In the genomic region with DNA sequence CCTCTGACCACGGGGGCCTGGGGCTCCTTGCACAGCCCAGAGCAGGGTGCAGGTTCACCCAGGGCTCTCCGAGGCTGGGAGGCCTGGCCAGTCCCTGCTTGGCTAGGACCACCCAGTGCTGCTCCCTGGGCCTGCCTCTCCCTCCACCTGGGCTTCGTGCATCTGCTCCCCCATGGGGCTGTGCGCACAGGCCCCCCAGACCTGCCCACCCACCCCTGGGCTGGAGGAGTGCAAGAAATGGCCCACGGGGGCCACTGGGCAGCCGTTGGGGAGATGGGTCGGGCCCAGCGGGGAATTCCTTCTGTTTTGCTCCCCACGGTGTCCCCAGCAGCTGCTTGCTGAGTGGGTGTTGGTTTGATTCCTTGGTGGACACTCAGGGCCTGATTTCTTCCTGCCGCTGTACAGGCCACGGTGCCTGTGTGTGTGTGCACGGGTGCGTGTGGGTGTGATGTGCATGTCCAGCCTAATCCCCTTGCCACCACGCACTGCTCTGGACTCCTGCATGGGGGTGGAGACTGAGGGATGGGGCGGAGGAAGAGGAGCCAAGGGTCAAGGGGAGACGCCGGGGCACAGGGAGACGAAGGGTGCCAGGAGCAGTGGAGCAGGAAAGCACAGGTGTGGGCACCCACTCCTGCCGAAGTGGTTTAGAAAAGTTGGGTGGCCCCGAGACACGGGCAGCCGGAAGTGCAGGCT, we compare ENCODE assay signal across 20 cellular contexts. TPM values are rescaled to one million over a fixed set of nuclear protein-coding genes. Genes with fewer than 3 reads are reported as not detected.
A peak's percentile ranks its signal among the peaks of the same experiment; 100 is the strongest.
DNase-seq lines count a peak whose midpoint lies in the region; ATAC-seq and TF ChIP-seq lines count a peak whose summit lies in the region.
"Had no signal": no experiment of that assay in that cellular context is flagged by ENCODE, and none has a peak within 500 bp of the region (broad histone marks: within the 10 kb centered on the region; RNA-seq: fewer than 3 reads in every experiment).

No MANE protein-coding gene starts in this region.

- DNase-seq in left colon (no peak), sigmoid colon (peak; percentile 56), 8988T (no peak), foreskin melanocyte (no peak)
- DNase-seq: EL, GF-D8, HFFc6, IMR-90, NCI-H1105, NCI-H146, NCI-H2029 treated with DMSO at 0.1 percent for 48 hours, NCI-H226, SHP77 treated with DMSO at 0.1 percent for 48 hours, T-cell had no signal

- intact Hi-C loops in left colon (cut with DNase I, micrococcal nuclease) = no loop called here
- intact Hi-C loops in sigmoid colon (cut with DNase I) = no loop called here

- no peak overlapping the region for H3K27ac ChIP-seq in BLaER1
- H3K27ac ChIP-seq in HEK293 (ENCODE audit: extremely low read depth, low read depth, low read length) = no peak overlapping the region
- no peak overlapping the region for H3K27ac ChIP-seq in sigmoid colon
- H3K27ac ChIP-seq: SK-N-MC had no signal

- WGBS in sigmoid colon, 2 donors = 38 to 72% methylated on average over 22 of the region's 22 CpGs

- peaks cover 86% of the 10 kb centered on the region for H4K20me1 ChIP-seq in BLaER1

- no peak for TF ChIP-seq POLR2A in sigmoid colon (IDR thresholded peaks at IDR 0.05)

- H3K4me2 ChIP-seq in BLaER1 = peak overlapping the region; percentile 61

- H3K27me3 ChIP-seq in BLaER1 = no peaks in the 10 kb centered on the region
- peaks cover 0 to 13% (median 7%) of the 10 kb centered on the region in 3 donors for H3K27me3 ChIP-seq in sigmoid colon

- CTCF ChIA-PET in HEK293 (lab: Yijun Ruan, JAX) = no interaction called here

- H3K4me3 ChIP-seq in BLaER1 (no peak overlapping the region), HEK293 (ENCODE audit: low read depth, low read length) (no peak overlapping the region), sigmoid colon (no peak overlapping the region)
- H3K4me3 ChIP-seq: SK-N-MC had no signal

- ATAC-seq in left colon = peak; percentile 21
- ATAC-seq in HG03354 (IDR thresholded peaks at IDR 0.05; ENCODE audit: poor library complexity, severe bottlenecking, unreplicated experiment) = no peak
- ATAC-seq in HG03520 (IDR thresholded peaks at IDR 0.05; ENCODE audit: unreplicated experiment) = no peak
- ATAC-seq: T-cell had no signal

- TF ChIP-seq CTCF in HEK293 (tag by site-specific recombination; IDR thresholded peaks at IDR 0.05) = no peak
- no peak for TF ChIP-seq CTCF in sigmoid colon (IDR thresholded peaks at IDR 0.05)

- no peak overlapping the region for H3K9ac ChIP-seq in BLaER1

- peaks cover 33% of the 10 kb centered on the region for H3K36me3 ChIP-seq in BLaER1
- H3K36me3 ChIP-seq in HEK293 (ENCODE audit: control insufficient read depth in 2 of 2, insufficient read depth in 1 of 2, low read length in 2 of 2) = peaks cover 0 to 36% of the 10 kb centered on the region in 2 experiments; a peak in 1 of 3 replicates
- H3K36me3 ChIP-seq in sigmoid colon = peaks cover 0 to 35% (median 14%) of the 10 kb centered on the region in 4 donors

- H3K4me1 ChIP-seq in BLaER1 (peaks cover 83% of the 10 kb centered on the region), HEK293 (ENCODE audit: control insufficient read depth, insufficient read depth, low read length) (no peaks in the 10 kb centered on the region), sigmoid colon (peaks cover 0 to 9% (median 6%) of the 10 kb centered on the region in 4 donors)

- POLR2A ChIA-PET in HEK293 (lab: Yijun Ruan, JAX) = interaction anchor here (1.3 kb wide), 1 partner anchor 29 kb away, joined by 4 read pairs; a partner anchor contains a TSS

- H3K9me3 ChIP-seq in BLaER1 (no peaks in the 10 kb centered on the region), HEK293 (ENCODE audit: control insufficient read depth, insufficient read depth, low read depth, low read length) (no peaks in the 10 kb centered on the region), sigmoid colon (no peaks in the 10 kb centered on the region)

- no peak for TF ChIP-seq EP300 in sigmoid colon (IDR thresholded peaks at IDR 0.05)

TF ChIP-seq in HEK293, 187 proteins besides CTCF, POLR2A, EP300 and RAD21:
- TF ChIP-seq ZNF791 (tag by site-specific recombination; IDR thresholded peaks at IDR 0.05) = no peak
- peak; percentile 28; the same call in 1 of the 2 replicates for TF ChIP-seq EGR2 (tag by site-specific recombination; IDR thresholded peaks at IDR 0.05; ENCODE audit: low read depth)
- TF ChIP-seq ZFHX2 (tag by site-specific recombination; conservative IDR thresholded peaks at IDR 0.05) = peak; percentile 75
- TF ChIP-seq ZNF600 (tag by site-specific recombination; IDR thresholded peaks at IDR 0.05) = 0 out of 2 replicates have a peak, but pooled peaks have one; percentile 22
- TF ChIP-seq, protein P1, sequence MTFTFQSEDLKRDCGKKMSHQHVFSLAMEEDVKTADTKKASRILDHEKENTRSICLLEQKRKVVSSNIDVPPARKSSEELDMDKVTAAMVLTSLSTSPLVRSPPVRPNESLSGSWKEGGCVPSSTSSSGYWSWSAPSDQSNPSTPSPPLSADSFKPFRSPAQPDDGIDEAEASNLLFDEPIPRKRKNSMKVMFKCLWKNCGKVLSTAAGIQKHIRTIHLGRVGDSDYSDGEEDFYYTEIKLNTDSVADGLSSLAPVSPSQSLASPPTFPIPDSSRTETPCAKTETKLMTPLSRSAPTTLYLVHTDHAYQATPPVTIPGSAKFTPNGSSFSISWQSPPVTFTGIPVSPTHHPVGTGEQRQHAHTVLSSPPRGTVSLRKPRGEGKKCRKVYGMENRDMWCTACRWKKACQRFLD (tag by site-specific recombination; IDR thresholded peaks at IDR 0.05) = no peak
- no peak for TF ChIP-seq KLF1 (tag by site-specific recombination; IDR thresholded peaks at IDR 0.05)
- no peak for TF ChIP-seq OSR2 (tag by site-specific recombination; IDR thresholded peaks at IDR 0.05)
TF ChIP-seq in HEK293: peak in this region for 3.

RNA-seq across cellular contexts. Expression of a gene that starts 8.5 kb away (rescaled TPM):
- under 1 TPM; 0.34 to 0.76 TPM for total RNA-seq in left colon
- 1 to 10 TPM; 1.2 to 5.0 (median 1.4) TPM for total RNA-seq in sigmoid colon
- polyA plus RNA-seq in sigmoid colon = 1 to 10 TPM in 1 of 3 donors, under 1 TPM in 1, not detected in 1; 0.60 to 2.1 TPM
- polyA plus RNA-seq: CD14-positive monocyte had no signal

RNA-seq across cellular contexts. Expression of a gene that starts 29.2 kb away (rescaled TPM):
- total RNA-seq in left colon = 10 to 100 TPM; 49.3 to 79.6 TPM
- 10 to 100 TPM in 3 of 4 donors, 1 to 10 TPM in 1; 9.5 to 17.1 (median 11.5) TPM for total RNA-seq in sigmoid colon
- 10 to 100 TPM; 47.4 to 80.5 (median 78.6) TPM for polyA plus RNA-seq in sigmoid colon

RNA-seq across cellular contexts. Expression of a gene that starts 40.9 kb away (rescaled TPM):
- 100 to 1,000 TPM; 476 to 593 TPM for total RNA-seq in left colon
- 100 to 1,000 TPM; 181 to 826 (median 219) TPM for total RNA-seq in sigmoid colon
- polyA plus RNA-seq in sigmoid colon = 100 to 1,000 TPM in 1 of 3 donors, 10 to 100 TPM in 2; 66.1 to 725 (median 73.8) TPM
